In genomic region chr13:28854657-28855056, GRCh38 we compare ENCODE assay signal across 2 cellular contexts.
TF ChIP-seq lines count a peak whose summit lies in the region.

No MANE protein-coding gene starts in this region.

TF ChIP-seq in HCT116, 20 proteins besides CTCF, POLR2A, EP300 and RAD21 (continued from another document):
- TF ChIP-seq, protein P1, sequence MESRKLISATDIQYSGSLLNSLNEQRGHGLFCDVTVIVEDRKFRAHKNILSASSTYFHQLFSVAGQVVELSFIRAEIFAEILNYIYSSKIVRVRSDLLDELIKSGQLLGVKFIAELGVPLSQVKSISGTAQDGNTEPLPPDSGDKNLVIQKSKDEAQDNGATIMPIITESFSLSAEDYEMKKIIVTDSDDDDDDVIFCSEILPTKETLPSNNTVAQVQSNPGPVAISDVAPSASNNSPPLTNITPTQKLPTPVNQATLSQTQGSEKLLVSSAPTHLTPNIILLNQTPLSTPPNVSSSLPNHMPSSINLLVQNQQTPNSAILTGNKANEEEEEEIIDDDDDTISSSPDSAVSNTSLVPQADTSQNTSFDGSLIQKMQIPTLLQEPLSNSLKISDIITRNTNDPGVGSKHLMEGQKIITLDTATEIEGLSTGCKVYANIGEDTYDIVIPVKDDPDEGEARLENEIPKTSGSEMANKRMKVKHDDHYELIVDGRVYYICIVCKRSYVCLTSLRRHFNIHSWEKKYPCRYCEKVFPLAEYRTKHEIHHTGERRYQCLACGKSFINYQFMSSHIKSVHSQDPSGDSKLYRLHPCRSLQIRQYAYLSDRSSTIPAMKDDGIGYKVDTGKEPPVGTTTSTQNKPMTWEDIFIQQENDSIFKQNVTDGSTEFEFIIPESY (IDR thresholded peaks at IDR 0.05; ENCODE audit: extremely low read depth, insufficient replicate concordance, low read length) = no peak
- no peak for TF ChIP-seq SIN3A (IDR thresholded peaks at IDR 0.05; ENCODE audit: low read depth)
- TF ChIP-seq ZNF274 (IDR thresholded peaks at IDR 0.05; ENCODE audit: low read depth, low read length) = no peak
- no peak for TF ChIP-seq FOSL1 (IDR thresholded peaks at IDR 0.05; ENCODE audit: low read depth)
- no peak for TF ChIP-seq ELF1 (IDR thresholded peaks at IDR 0.05; ENCODE audit: borderline replicate concordance, low read depth)
- TF ChIP-seq SP1 (IDR thresholded peaks at IDR 0.05; ENCODE audit: low read depth) = no peak
- TF ChIP-seq EZH2 (IDR thresholded peaks at IDR 0.05) = no peak
- TF ChIP-seq ZFX (IDR thresholded peaks at IDR 0.05) = no peak
- TF ChIP-seq POLR2AphosphoS5 (IDR thresholded peaks at IDR 0.05; ENCODE audit: low read depth, low read length) = no peak
- TF ChIP-seq EGR1 (IDR thresholded peaks at IDR 0.05; ENCODE audit: low read depth) = no peak
- TF ChIP-seq JUND (IDR thresholded peaks at IDR 0.05) = no peak
- TF ChIP-seq TCF7L2 (IDR thresholded peaks at IDR 0.05; ENCODE audit: borderline replicate concordance, extremely low read depth, insufficient read depth, insufficient read length) = no peak
- TF ChIP-seq YY1 (IDR thresholded peaks at IDR 0.05; ENCODE audit: extremely low read depth, insufficient replicate concordance, low read depth, low read length) = no peak
- no peak for TF ChIP-seq CBX3 (IDR thresholded peaks at IDR 0.05; ENCODE audit: low read depth)

TF ChIP-seq in SK-N-SH treated with all-trans-retinoic acid at 6 μM for 48 hours, 23 proteins besides CTCF, POLR2A, EP300 and RAD21 (continued from another document):
- TF ChIP-seq, protein P2, sequence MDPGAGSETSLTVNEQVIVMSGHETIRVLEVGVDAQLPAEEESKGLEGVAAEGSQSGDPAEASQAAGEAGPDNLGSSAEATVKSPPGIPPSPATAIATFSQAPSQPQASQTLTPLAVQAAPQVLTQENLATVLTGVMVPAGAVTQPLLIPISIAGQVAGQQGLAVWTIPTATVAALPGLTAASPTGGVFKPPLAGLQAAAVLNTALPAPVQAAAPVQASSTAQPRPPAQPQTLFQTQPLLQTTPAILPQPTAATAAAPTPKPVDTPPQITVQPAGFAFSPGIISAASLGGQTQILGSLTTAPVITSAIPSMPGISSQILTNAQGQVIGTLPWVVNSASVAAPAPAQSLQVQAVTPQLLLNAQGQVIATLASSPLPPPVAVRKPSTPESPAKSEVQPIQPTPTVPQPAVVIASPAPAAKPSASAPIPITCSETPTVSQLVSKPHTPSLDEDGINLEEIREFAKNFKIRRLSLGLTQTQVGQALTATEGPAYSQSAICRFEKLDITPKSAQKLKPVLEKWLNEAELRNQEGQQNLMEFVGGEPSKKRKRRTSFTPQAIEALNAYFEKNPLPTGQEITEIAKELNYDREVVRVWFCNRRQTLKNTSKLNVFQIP (CRISPR knock-in tag; IDR thresholded peaks at IDR 0.05; ENCODE audit: borderline replicate concordance, low read depth) = no peak
- no peak for TF ChIP-seq TOX (CRISPR knock-in tag; IDR thresholded peaks at IDR 0.05; ENCODE audit: borderline replicate concordance)
